ENCODE assay signal across 12 cellular contexts in the genomic region with DNA sequence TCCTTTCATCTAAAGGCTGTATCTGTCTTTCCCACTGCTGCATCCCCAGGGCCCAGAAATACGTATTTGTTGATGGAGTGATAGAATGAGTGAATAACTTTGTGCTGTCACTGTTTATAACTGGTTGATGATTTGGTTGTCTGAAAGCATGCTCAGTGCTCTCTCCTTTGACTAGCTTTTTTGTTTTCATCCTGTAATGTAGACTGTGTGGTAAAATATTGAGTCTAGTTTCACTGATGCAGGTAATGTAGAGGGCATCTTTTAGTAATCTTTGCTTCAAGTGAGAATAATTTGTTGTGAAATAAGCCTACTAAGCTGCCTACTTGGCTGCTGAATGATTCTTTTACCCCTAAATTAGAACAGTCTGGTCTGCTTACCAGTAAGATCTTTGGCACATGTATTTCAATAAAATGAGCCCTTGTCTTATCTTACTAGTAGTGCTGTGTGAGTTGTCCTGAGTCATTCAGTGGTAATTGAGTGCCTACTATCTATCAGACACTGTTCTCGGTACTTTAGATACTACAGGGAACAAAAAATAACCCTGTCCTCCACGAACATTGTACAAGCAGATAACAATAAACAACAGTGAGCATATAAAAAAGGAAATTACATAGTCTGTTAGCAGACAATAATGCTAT. TPM values are rescaled to one million over a fixed set of nuclear protein-coding genes. Genes with fewer than 3 reads are reported as not detected.
A peak's percentile ranks its signal among the peaks of the same experiment; 100 is the strongest.
DNase-seq lines count a peak whose midpoint lies in the region; ATAC-seq and TF ChIP-seq lines count a peak whose summit lies in the region.
"Had no signal": no experiment of that assay in that cellular context is flagged by ENCODE, and none has a peak within 500 bp of the region (broad histone marks: within the 10 kb centered on the region; RNA-seq: fewer than 3 reads in every experiment).

No MANE protein-coding gene starts in this region.

- peak overlapping the region; percentile 91 for H3K27ac ChIP-seq in hepatocyte
- H3K27ac ChIP-seq in subcutaneous abdominal adipose tissue (ENCODE audit: low read depth, low read length): peak overlapping the region; percentile 78
- peak overlapping the region in 1 of 4 donors; percentile 35 for H3K27ac ChIP-seq in esophagus muscularis mucosa (replicated peaks in 1 of 4)
- H3K27ac ChIP-seq: BLaER1 treated with 17β-estradiol and CSF1 and Interleukin-3, amounts not matched to agents 10 nM and 100 nM had no signal

- H3K36me3 Mint-ChIP-seq in activated naive CD8-positive, alpha-beta T cell: no peaks in the 10 kb centered on the region
- H3K36me3 Mint-ChIP-seq in activated naive CD8-positive, alpha-beta T cell treated with anti-CD3 and anti-CD28 coated beads for 36 hours: peaks cover 16% of the 10 kb centered on the region

- H3K9me3 Mint-ChIP-seq in activated naive CD8-positive, alpha-beta T cell (ENCODE audit: low read depth): no peaks in the 10 kb centered on the region
- no peaks in the 10 kb centered on the region for H3K9me3 Mint-ChIP-seq in activated naive CD8-positive, alpha-beta T cell treated with anti-CD3 and anti-CD28 coated beads for 36 hours
- H3K9me3 Mint-ChIP-seq: memory B cell had no signal

- TF ChIP-seq EP300 in esophagus muscularis mucosa (IDR thresholded peaks at IDR 0.05): no peak

- H4K20me1 ChIP-seq in hepatocyte (ENCODE audit: insufficient read depth, poor library complexity, severe bottlenecking): peaks cover 22% of the 10 kb centered on the region

- H3K4me2 ChIP-seq in hepatocyte: peak overlapping the region; percentile 14
- H3K4me2 ChIP-seq: BLaER1 treated with 17β-estradiol and CSF1 and Interleukin-3, amounts not matched to agents 10 nM and 100 nM had no signal

- TF ChIP-seq CTCF in hepatocyte (IDR thresholded peaks at IDR 0.05; ENCODE audit: poor library complexity) (no peak), esophagus muscularis mucosa (IDR thresholded peaks at IDR 0.05) (no peak)

- 36% methylated on average over 3 of the region's 3 CpGs for WGBS in hepatocyte (ENCODE audit: low lambda C conversion rate, missing lambda C conversion rate)
- 59% methylated on average over 3 of the region's 3 CpGs for WGBS in esophagus muscularis mucosa

- no peak overlapping the region for H2AFZ ChIP-seq in hepatocyte

- peaks cover 57% of the 10 kb centered on the region for H3K4me1 ChIP-seq in hepatocyte (ENCODE audit: insufficient read depth)
- H3K4me1 ChIP-seq in subcutaneous abdominal adipose tissue (ENCODE audit: control insufficient read depth in 5 of 5, insufficient read depth in 5 of 5, low read length in 5 of 5): peaks cover 6 to 44% (median 32%) of the 10 kb centered on the region in 5 donors
- peaks cover 34 to 85% (median 79%) of the 10 kb centered on the region in 4 donors for H3K4me1 ChIP-seq in esophagus muscularis mucosa

- H3K9me3 ChIP-seq in hepatocyte (ENCODE audit: low read depth) (no peaks in the 10 kb centered on the region), subcutaneous abdominal adipose tissue (ENCODE audit: control insufficient read depth in 5 of 5, low read length in 5 of 5) (no peaks in the 10 kb centered on the region), esophagus muscularis mucosa (no peaks in the 10 kb centered on the region)
- H3K9me3 ChIP-seq: BLaER1 treated with 17β-estradiol and CSF1 and Interleukin-3, amounts not matched to agents 10 nM and 100 nM had no signal

- TF ChIP-seq POLR2A in esophagus muscularis mucosa (IDR thresholded peaks at IDR 0.05; ENCODE audit: low read depth): no peak

- DNase-seq in activated naive CD8-positive, alpha-beta T cell treated with anti-CD3 and anti-CD28 coated beads for 36 hours: no peak
- DNase-seq in amniotic epithelial cell (ENCODE audit: low read depth) (peak; percentile 79), hepatocyte (ENCODE audit: low spot score) (no peak), NCI-H2029 treated with DMSO at 0.1 percent for 48 hours (lab: John Stamatoyannopoulos, UW) (no peak), esophagus muscularis mucosa (ENCODE audit: extremely low spot score) (no peak)
- DNase-seq: NCI-H1694 treated with DMSO at 0.1 percent for 48 hours had no signal

- intact Hi-C loops in esophagus muscularis mucosa (cut with DNase I): no loop called here

- H3K36me3 ChIP-seq in hepatocyte (replicated peaks; ENCODE audit: insufficient read depth, low read depth): no peaks in the 10 kb centered on the region
- peaks cover 0 to 4% (median 0%) of the 10 kb centered on the region in 5 donors for H3K36me3 ChIP-seq in subcutaneous abdominal adipose tissue (ENCODE audit: control insufficient read depth in 5 of 5, insufficient read depth in 5 of 5, low read length in 5 of 5)
- H3K36me3 ChIP-seq in esophagus muscularis mucosa: no peaks in the 10 kb centered on the region

- peaks cover 70% of the 10 kb centered on the region for H3K4me1 Mint-ChIP-seq in activated naive CD8-positive, alpha-beta T cell (ENCODE audit: low read depth)
- peaks cover 48% of the 10 kb centered on the region for H3K4me1 Mint-ChIP-seq in activated naive CD8-positive, alpha-beta T cell treated with anti-CD3 and anti-CD28 coated beads for 36 hours

- no peaks in the 10 kb centered on the region for H3K27me3 Mint-ChIP-seq in activated naive CD8-positive, alpha-beta T cell
- no peaks in the 10 kb centered on the region for H3K27me3 Mint-ChIP-seq in activated naive CD8-positive, alpha-beta T cell treated with anti-CD3 and anti-CD28 coated beads for 36 hours
- H3K27me3 Mint-ChIP-seq: memory B cell had no signal

- H3K27me3 ChIP-seq in hepatocyte: no peaks in the 10 kb centered on the region
- no peaks in the 10 kb centered on the region for H3K27me3 ChIP-seq in subcutaneous abdominal adipose tissue (ENCODE audit: control insufficient read depth in 5 of 5, insufficient read depth in 4 of 5, low read length in 5 of 5)
- no peaks in the 10 kb centered on the region for H3K27me3 ChIP-seq in esophagus muscularis mucosa
- H3K27me3 ChIP-seq: BLaER1 treated with 17β-estradiol and CSF1 and Interleukin-3, amounts not matched to agents 10 nM and 100 nM had no signal

- peak overlapping the region in 2 of 5 donors; percentile 29 to 53 for H3K9ac ChIP-seq in subcutaneous abdominal adipose tissue (ENCODE audit: low read length in 5 of 5)
- H3K9ac ChIP-seq: BLaER1 treated with 17β-estradiol and CSF1 and Interleukin-3, amounts not matched to agents 10 nM and 100 nM had no signal

- peak overlapping the region; percentile 61 for H3K27ac Mint-ChIP-seq in activated naive CD8-positive, alpha-beta T cell
- H3K27ac Mint-ChIP-seq in activated naive CD8-positive, alpha-beta T cell treated with anti-CD3 and anti-CD28 coated beads for 36 hours: no peak overlapping the region
- H3K27ac Mint-ChIP-seq: memory B cell had no signal

- H3K79me2 ChIP-seq in hepatocyte: peaks cover 94% of the 10 kb centered on the region

- no peak overlapping the region for H3K4me3 Mint-ChIP-seq in activated naive CD8-positive, alpha-beta T cell
- H3K4me3 Mint-ChIP-seq in activated naive CD8-positive, alpha-beta T cell treated with anti-CD3 and anti-CD28 coated beads for 36 hours: no peak overlapping the region
- H3K4me3 Mint-ChIP-seq: memory B cell had no signal

- ATAC-seq in HG02852 (IDR thresholded peaks at IDR 0.05; ENCODE audit: unreplicated experiment): no peak
- ATAC-seq: esophagus mucosa had no signal

- H3K9me2 ChIP-seq in hepatocyte (replicated peaks; ENCODE audit: insufficient read depth): no peaks in the 10 kb centered on the region

- no peak overlapping the region for H3K4me3 ChIP-seq in hepatocyte
- H3K4me3 ChIP-seq in subcutaneous abdominal adipose tissue (ENCODE audit: low read depth in 1 of 5, low read length in 5 of 5): no peak overlapping the region
- no peak overlapping the region for H3K4me3 ChIP-seq in esophagus muscularis mucosa
- H3K4me3 ChIP-seq: BLaER1 treated with 17β-estradiol and CSF1 and Interleukin-3, amounts not matched to agents 10 nM and 100 nM had no signal

RNA-seq across cellular contexts. Expression of a gene that starts 39.9 kb away (rescaled TPM):
- total RNA-seq in activated naive CD8-positive, alpha-beta T cell treated with anti-CD3 and anti-CD28 coated beads for 36 hours: 10 to 100 TPM; 40.7 TPM
- total RNA-seq in hepatocyte: 86.5 and 101 TPM in 2 replicates
- 41.2 and 46.8 TPM in 2 replicates for polyA plus RNA-seq in hepatocyte
- 10 to 100 TPM; 53.2 to 70.7 (median 66.9) TPM for total RNA-seq in esophagus muscularis mucosa

RNA-seq across cellular contexts. Expression of a gene that starts 43.1 kb away (rescaled TPM):
- under 1 TPM in 1 of 2 experiments, not detected in 1; 0.06 TPM for total RNA-seq in activated naive CD8-positive, alpha-beta T cell treated with anti-CD3 and anti-CD28 coated beads for 36 hours
- total RNA-seq in hepatocyte: 0.48 TPM in 1 of 2 replicates, not detected in the other
- 0.18 TPM in 1 of 2 replicates, not detected in the other for polyA plus RNA-seq in hepatocyte
- total RNA-seq in esophagus muscularis mucosa: under 1 TPM in 2 of 4 donors, not detected in 2; under 0.01 to 0.17 TPM
